1 cellular context compared by ENCODE assay signal in the genomic region with DNA sequence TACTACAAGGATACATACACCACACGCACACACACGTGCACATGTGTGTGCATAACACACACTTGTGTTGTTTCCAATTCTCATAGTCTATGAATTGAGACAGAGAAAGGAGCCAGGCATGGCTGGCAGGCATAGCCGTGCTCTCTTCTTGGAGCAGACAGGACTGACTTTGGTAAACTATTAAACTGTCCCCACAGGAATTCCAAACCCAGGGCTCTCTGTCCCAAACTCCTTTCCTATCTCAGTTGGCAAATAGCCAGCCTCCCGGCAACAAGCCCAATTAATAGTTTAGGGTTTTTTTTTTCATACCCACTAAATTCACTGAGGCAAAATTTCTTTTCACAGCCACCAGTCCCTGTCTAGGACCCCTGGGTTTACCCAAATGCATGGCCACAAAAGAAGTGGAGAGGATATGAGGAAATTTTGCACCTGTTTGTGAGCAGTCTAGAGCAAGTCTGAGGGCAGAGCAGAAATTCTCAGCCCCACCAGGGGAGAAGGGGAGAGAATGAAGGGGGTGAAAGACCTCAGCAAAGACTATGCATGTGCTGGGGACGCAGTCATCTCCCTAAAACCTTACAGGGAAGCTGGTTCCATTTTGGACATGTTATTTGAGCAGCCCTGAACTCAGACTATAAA.
TF ChIP-seq lines count a peak whose summit lies in the region.

No MANE protein-coding gene starts in this region.

TF ChIP-seq in H1, 55 proteins besides CTCF, POLR2A, EP300 and RAD21:
- TF ChIP-seq POLR2AphosphoS5 (IDR thresholded peaks at IDR 0.05; ENCODE audit: low read depth, low read length), result no peak
- no peak for TF ChIP-seq RFX5 (IDR thresholded peaks at IDR 0.05; ENCODE audit: borderline replicate concordance, low read depth, low read length)
- TF ChIP-seq, protein P1, sequence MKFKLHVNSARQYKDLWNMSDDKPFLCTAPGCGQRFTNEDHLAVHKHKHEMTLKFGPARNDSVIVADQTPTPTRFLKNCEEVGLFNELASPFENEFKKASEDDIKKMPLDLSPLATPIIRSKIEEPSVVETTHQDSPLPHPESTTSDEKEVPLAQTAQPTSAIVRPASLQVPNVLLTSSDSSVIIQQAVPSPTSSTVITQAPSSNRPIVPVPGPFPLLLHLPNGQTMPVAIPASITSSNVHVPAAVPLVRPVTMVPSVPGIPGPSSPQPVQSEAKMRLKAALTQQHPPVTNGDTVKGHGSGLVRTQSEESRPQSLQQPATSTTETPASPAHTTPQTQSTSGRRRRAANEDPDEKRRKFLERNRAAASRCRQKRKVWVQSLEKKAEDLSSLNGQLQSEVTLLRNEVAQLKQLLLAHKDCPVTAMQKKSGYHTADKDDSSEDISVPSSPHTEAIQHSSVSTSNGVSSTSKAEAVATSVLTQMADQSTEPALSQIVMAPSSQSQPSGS (IDR thresholded peaks at IDR 0.05; ENCODE audit: low read length), result no peak
- no peak for TF ChIP-seq FOSL1 (IDR thresholded peaks at IDR 0.05; ENCODE audit: insufficient read depth, low read depth, low read length)
- TF ChIP-seq MAFK (IDR thresholded peaks at IDR 0.05; ENCODE audit: low read depth, low read length), result no peak
- TF ChIP-seq, protein P2, sequence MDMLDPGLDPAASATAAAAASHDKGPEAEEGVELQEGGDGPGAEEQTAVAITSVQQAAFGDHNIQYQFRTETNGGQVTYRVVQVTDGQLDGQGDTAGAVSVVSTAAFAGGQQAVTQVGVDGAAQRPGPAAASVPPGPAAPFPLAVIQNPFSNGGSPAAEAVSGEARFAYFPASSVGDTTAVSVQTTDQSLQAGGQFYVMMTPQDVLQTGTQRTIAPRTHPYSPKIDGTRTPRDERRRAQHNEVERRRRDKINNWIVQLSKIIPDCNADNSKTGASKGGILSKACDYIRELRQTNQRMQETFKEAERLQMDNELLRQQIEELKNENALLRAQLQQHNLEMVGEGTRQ (IDR thresholded peaks at IDR 0.05; ENCODE audit: low read length), result no peak
- no peak for TF ChIP-seq HDAC6 (IDR thresholded peaks at IDR 0.05; ENCODE audit: low read depth, low read length)
- TF ChIP-seq TEAD4 (IDR thresholded peaks at IDR 0.05; ENCODE audit: low read depth, low read length), result no peak
- TF ChIP-seq, protein P3, sequence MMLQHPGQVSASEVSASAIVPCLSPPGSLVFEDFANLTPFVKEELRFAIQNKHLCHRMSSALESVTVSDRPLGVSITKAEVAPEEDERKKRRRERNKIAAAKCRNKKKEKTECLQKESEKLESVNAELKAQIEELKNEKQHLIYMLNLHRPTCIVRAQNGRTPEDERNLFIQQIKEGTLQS (IDR thresholded peaks at IDR 0.05; ENCODE audit: insufficient read depth, low read depth, low read length), result no peak
- TF ChIP-seq NRF1 (IDR thresholded peaks at IDR 0.05; ENCODE audit: low read depth, low read length), result no peak
- no peak for TF ChIP-seq PHF8 (conservative IDR thresholded peaks at IDR 0.05; ENCODE audit: low read depth, low read length)
- TF ChIP-seq TCF12 (IDR thresholded peaks at IDR 0.05; ENCODE audit: low read depth, low read length), result no peak
- no peak for TF ChIP-seq POU5F1 (IDR thresholded peaks at IDR 0.05; ENCODE audit: low read depth, low read length)
- TF ChIP-seq SIN3A (conservative IDR thresholded peaks at IDR 0.05 in 1 of 2, IDR thresholded peaks at IDR 0.05 in 1 of 2; ENCODE audit: low read depth in 1 of 2, low read length in 2 of 2), result no peak
- TF ChIP-seq RXRA (IDR thresholded peaks at IDR 0.05; ENCODE audit: insufficient read depth, low read depth, low read length), result no peak
